20 cellular contexts compared by ENCODE assay signal in the genomic region with DNA sequence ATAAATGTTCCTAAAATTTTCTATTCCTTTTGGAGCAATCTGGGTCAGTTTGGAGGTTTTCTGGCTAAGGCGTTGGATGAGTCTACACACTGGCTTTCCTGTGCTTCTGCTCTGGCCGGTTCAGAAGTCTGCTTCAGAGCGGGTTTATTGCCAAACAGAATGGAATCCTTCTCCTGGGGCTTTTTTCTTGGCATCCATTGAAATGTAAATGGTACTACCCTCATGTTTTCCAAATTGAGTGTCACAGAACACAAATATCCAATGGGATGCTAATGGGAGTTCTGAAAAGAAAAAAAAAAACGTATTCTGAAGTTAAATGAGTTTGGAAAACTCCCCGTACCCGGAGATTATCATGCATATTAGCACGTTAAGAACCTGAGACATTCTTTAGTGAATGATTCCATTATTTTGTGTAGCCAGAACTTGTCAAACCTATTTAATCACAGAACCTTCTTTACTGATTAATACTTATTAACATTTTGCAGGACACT.
DNase-seq lines count a peak whose midpoint lies in the region; ATAC-seq and TF ChIP-seq lines count a peak whose summit lies in the region.
"Had no signal": no experiment of that assay in that cellular context is flagged by ENCODE, and none has a peak within 500 bp of the region (broad histone marks: within the 10 kb centered on the region; RNA-seq: fewer than 3 reads in every experiment).

No MANE protein-coding gene starts in this region.

- ATAC-seq in GM19324 (IDR thresholded peaks at IDR 0.05; ENCODE audit: low FRiP score, unreplicated experiment), result no peak
- ATAC-seq: activated naive CD4-positive, alpha-beta T cell treated with anti-CD3 and anti-CD28 coated beads, Interleukin-2, amount 50 U/mL, for 72 hours; activated T-cell treated with anti-CD3 and anti-CD28 coated beads, Interleukin-2, amount 50 U/mL, for 4 hours; HepG2; T-cell had no signal

- TF ChIP-seq POLR2A in lower leg skin (IDR thresholded peaks at IDR 0.05), result no peak

- DNase-seq in GM23248 (peak; percentile 3), hippocampal formation (lab: John Stamatoyannopoulos, UW) (peak; percentile 15 to 37), trophoblast cell (peak; percentile 71 to 78), posterior cingulate gyrus (no peak), lower leg skin (ENCODE audit: low spot score in 2 of 2) (no peak)
- DNase-seq in stimulated activated CD4-positive, alpha-beta T cell treated with anti-CD3 and anti-CD28 coated beads, Interleukin-2, amount 100 ng/mL, for 24 hours, result no peak
- DNase-seq: activated CD4-positive, alpha-beta T cell treated with anti-CD3 and anti-CD28 coated beads, Interleukin-2, amount 50 U/mL, for 4 hours; activated T-cell treated with anti-CD3 and anti-CD28 coated beads, Interleukin-2, amount 50 U/mL, for 4 hours; DMS153; effector CD4-positive, alpha-beta T cell; HFFc6; NCI-H146; NCI-H345; NK-92 treated with Interleukin-12 subunit alpha and Interleukin-12 subunit beta, amount 100 ng/mL, for 24 hours; T-cell had no signal

- H4K12ac ChIP-seq in trophoblast cell (ENCODE audit: low read depth, low read length), result no peak overlapping the region

- H3K79me2 ChIP-seq in GM23248 (ENCODE audit: insufficient read depth) (no peaks in the 10 kb centered on the region), trophoblast cell (ENCODE audit: control insufficient read depth, insufficient read depth, low read length, poor library complexity) (no peaks in the 10 kb centered on the region)

- no peaks in the 10 kb centered on the region for H3K9me2 ChIP-seq in GM23248 (ENCODE audit: insufficient read depth)

- H2AK5ac ChIP-seq in trophoblast cell (ENCODE audit: low read length), result no peak overlapping the region

- H3K27me3 ChIP-seq in GM23248 (replicated peaks; ENCODE audit: insufficient read depth) (no peaks in the 10 kb centered on the region), trophoblast cell (ENCODE audit: insufficient read depth, low read length) (no peaks in the 10 kb centered on the region)
- H3K27me3 ChIP-seq: breast epithelium had no signal

- H2BK12ac ChIP-seq in trophoblast cell (ENCODE audit: low read length), result no peak overlapping the region

- no peak overlapping the region for H3K4me3 ChIP-seq in GM23248
- no peak overlapping the region for H3K4me3 ChIP-seq in trophoblast cell (ENCODE audit: low read depth, low read length)
- no peak overlapping the region for H3K4me3 ChIP-seq in lower leg skin (ENCODE audit: low read depth, poor library complexity, severe bottlenecking)
- H3K4me3 ChIP-seq: breast epithelium had no signal

- no peak overlapping the region for H3K27ac ChIP-seq in GM23248
- peak overlapping the region; percentile 20 for H3K27ac ChIP-seq in cingulate gyrus (ENCODE audit: low read depth, low read length)
- H3K27ac ChIP-seq in trophoblast cell (ENCODE audit: low read depth, low read length), result no peak overlapping the region
- H3K27ac ChIP-seq: breast epithelium had no signal

- H3K36me3 ChIP-seq in GM23248 (ENCODE audit: low read depth) (no peaks in the 10 kb centered on the region), trophoblast cell (ENCODE audit: control insufficient read depth in 1 of 2, insufficient read depth in 2 of 2, low read length in 2 of 2) (no peaks in the 10 kb centered on the region)
- H3K36me3 ChIP-seq: breast epithelium had no signal

- TF ChIP-seq CTCF in lower leg skin (IDR thresholded peaks at IDR 0.05), result no peak

- H2BK120ac ChIP-seq in trophoblast cell (ENCODE audit: insufficient read depth, low read length, poor library complexity), result no peak overlapping the region

- no peaks in the 10 kb centered on the region for H4K20me1 ChIP-seq in GM23248 (ENCODE audit: insufficient read depth)

- H3K9me3 ChIP-seq in GM23248 (ENCODE audit: low read depth), result no peaks in the 10 kb centered on the region
- H3K9me3 ChIP-seq in trophoblast cell (ENCODE audit: insufficient read depth, low read depth, low read length), result no peaks in the 10 kb centered on the region
- H3K9me3 ChIP-seq: breast epithelium had no signal

- H4K91ac ChIP-seq in trophoblast cell (ENCODE audit: low read depth, low read length), result no peak overlapping the region

- WGBS in GM23248 (ENCODE audit: low coverage in 1 of 2, low lambda C conversion rate in 2 of 2, missing lambda C conversion rate in 2 of 2), 2 experiments, result 18 to 24% methylated on average over 7 of the region's 7 CpGs
- WGBS in trophoblast cell (ENCODE audit: extremely low coverage, insufficient coverage, insufficient read length), result no CpG with 5 or more reads among the region's 7 CpGs
- 44 to 52% methylated on average over 7 of the region's 7 CpGs for WGBS in lower leg skin, 2 donors

- in situ Hi-C loops in GM23248 (cut with MboI), result no loop called here

- no peak overlapping the region for H3K23ac ChIP-seq in trophoblast cell (ENCODE audit: low read length)

- H3F3A ChIP-seq in GM23248 (ENCODE audit: insufficient read depth), result no peaks in the 10 kb centered on the region

- H3K9ac ChIP-seq in GM23248 (no peak overlapping the region), trophoblast cell (ENCODE audit: low read length) (no peak overlapping the region)

- H3K4me2 ChIP-seq in GM23248 (ENCODE audit: unreplicated experiment) (no peak overlapping the region), trophoblast cell (ENCODE audit: low read length) (no peak overlapping the region)

- H3K4me1 ChIP-seq in GM23248 (ENCODE audit: insufficient read depth) (no peaks in the 10 kb centered on the region), trophoblast cell (ENCODE audit: control insufficient read depth in 1 of 2, insufficient read depth in 2 of 2, low read length in 2 of 2) (no peaks in the 10 kb centered on the region)
- H3K4me1 ChIP-seq: breast epithelium had no signal

- H3K18ac ChIP-seq in trophoblast cell (ENCODE audit: low read length), result no peak overlapping the region

- H4K8ac ChIP-seq in trophoblast cell (ENCODE audit: low read depth, low read length), result no peak overlapping the region

- H3K14ac ChIP-seq in trophoblast cell (ENCODE audit: low read length), result no peak overlapping the region

- H2AFZ ChIP-seq in GM23248, result no peak overlapping the region
- H2AFZ ChIP-seq in trophoblast cell (ENCODE audit: insufficient read depth, low read length, poor library complexity), result no peak overlapping the region

- H3K79me1 ChIP-seq in trophoblast cell (ENCODE audit: low read length), result no peaks in the 10 kb centered on the region

- H3K4ac ChIP-seq in trophoblast cell (ENCODE audit: low read depth, low read length), result no peak overlapping the region

- intact Hi-C loops in posterior cingulate gyrus (cut with DNase I), result no loop called here
- intact Hi-C loops in lower leg skin (cut with DNase I; ENCODE audit: low total_unique reads), result no loop called here

- no peak overlapping the region for H2BK5ac ChIP-seq in trophoblast cell (ENCODE audit: low read depth, low read length, poor library complexity)

Comparison
In these comparisons a context has a peak if more than half of its experiments do, and no peak if none do; other contexts are left out.
1. DNase-seq: peak in GM23248 (single experiment), hippocampal formation (2 of 2) and trophoblast cell (2 of 2); none in posterior cingulate gyrus (0 of 10), stimulated activated CD4-positive, alpha-beta T cell treated with anti-CD3 and anti-CD28 coated beads, Interleukin-2, amount 100 ng/mL, for 24 hours (0 of 2) and lower leg skin (0 of 2).